Comparison of ENCODE assay signal across 12 cellular contexts in the genomic region with DNA sequence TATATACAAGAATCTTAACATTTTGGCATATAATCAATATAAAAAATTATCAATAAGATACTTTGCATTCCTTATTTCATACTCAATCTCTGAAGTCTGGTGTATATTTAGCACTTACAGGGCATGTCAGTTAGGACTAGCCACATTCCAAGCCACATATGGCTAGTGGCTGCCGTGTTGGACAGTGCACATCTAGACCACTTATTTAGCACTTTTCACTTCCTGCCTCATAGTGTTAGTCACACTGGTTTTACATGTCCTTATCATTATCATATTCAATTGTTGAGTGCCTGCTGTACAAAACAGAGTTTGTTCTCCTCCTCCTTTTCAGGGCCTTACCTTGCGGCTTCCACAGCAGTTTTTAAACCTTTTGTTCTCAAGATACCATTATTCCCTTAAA. TPM values are rescaled to one million over a fixed set of nuclear protein-coding genes. Genes with fewer than 3 reads are reported as not detected.
A peak's percentile ranks its signal among the peaks of the same experiment; 100 is the strongest.
DNase-seq lines count a peak whose midpoint lies in the region; ATAC-seq, FAIRE-seq and TF ChIP-seq lines count a peak whose summit lies in the region.
"Had no signal": no experiment of that assay in that cellular context is flagged by ENCODE, and none has a peak within 500 bp of the region (broad histone marks: within the 10 kb centered on the region; RNA-seq: fewer than 3 reads in every experiment).

No MANE protein-coding gene starts in this region.

- DNase-seq in Daoy (ENCODE audit: low read depth) (peak; percentile 61), keratinocyte (ENCODE audit: low read depth, low spot score) (no peak), DMS153 (lab: John Stamatoyannopoulos, UW) (no peak), aorta (no peak), NCI-H1694 (lab: John Stamatoyannopoulos, UW) (no peak)
- no peak for DNase-seq in activated T-helper 1 cell treated with anti-CD3 and anti-CD28 coated beads, Interleukin-12 subunit alpha, Interleukin-12 subunit beta, Interleukin-2, Interleukin-4 antibody, amounts not matched to agents 30 ng/mL and 10 ng/mL and 1 ng/mL, durations not matched to agents 14 hours and 24 hours and 36 hours (ENCODE audit: low spot score)
- DNase-seq: activated naive CD4-positive, alpha-beta T cell treated with anti-CD3 and anti-CD28 coated beads, Interleukin-2, amount 10 ng/mL, durations not matched to agents 7 days and 5 days; Karpas-422; occipital lobe had no signal

- H3K27ac ChIP-seq in keratinocyte (ENCODE audit: control insufficient read depth, insufficient read depth, low read length), result no peak overlapping the region
- H3K27ac ChIP-seq in aorta (ENCODE audit: low read depth in 1 of 2, low read length in 2 of 2), result no peak overlapping the region
- H3K27ac ChIP-seq: gastroesophageal sphincter had no signal

- no peaks in the 10 kb centered on the region for H3K27me3 ChIP-seq in keratinocyte (ENCODE audit: control insufficient read depth, extremely low read depth, insufficient read depth, low read length)
- no peaks in the 10 kb centered on the region for H3K27me3 ChIP-seq in aorta (ENCODE audit: control insufficient read depth in 1 of 2, insufficient read depth in 2 of 2, low read length in 1 of 2)

- H3K79me2 ChIP-seq in keratinocyte (ENCODE audit: control insufficient read depth, insufficient read depth, low read length), result no peaks in the 10 kb centered on the region

- peak overlapping the region; percentile 74 for H3K27ac Mint-ChIP-seq in activated T-helper 1 cell treated with anti-CD3 and anti-CD28 coated beads, Interleukin-12 subunit alpha, Interleukin-12 subunit beta, Interleukin-2, Interleukin-4 antibody, amounts not matched to agents 30 ng/mL and 10 ng/mL and 1 ng/mL, durations not matched to agents 14 hours and 24 hours and 36 hours
- H3K27ac Mint-ChIP-seq: activated naive CD4-positive, alpha-beta T cell treated with anti-CD3 and anti-CD28 coated beads, Interleukin-2, amount 10 ng/mL, durations not matched to agents 7 days and 5 days had no signal

- H3K36me3 ChIP-seq in keratinocyte (ENCODE audit: control insufficient read depth in 2 of 2, extremely low read depth in 1 of 2, insufficient read depth in 2 of 2, low read length in 2 of 2) (no peaks in the 10 kb centered on the region), aorta (ENCODE audit: control insufficient read depth in 1 of 2, insufficient read depth in 2 of 2, low read length in 1 of 2) (no peaks in the 10 kb centered on the region)
- H3K36me3 ChIP-seq: gastroesophageal sphincter had no signal

- peak; percentile 27 for ATAC-seq in HG03095 (IDR thresholded peaks at IDR 0.05; ENCODE audit: unreplicated experiment)
- ATAC-seq in HG02840 (IDR thresholded peaks at IDR 0.05; ENCODE audit: low FRiP score, unreplicated experiment), result no peak
- no peak for ATAC-seq in aorta (ENCODE audit: low FRiP score)
- ATAC-seq: gastroesophageal sphincter had no signal

- H3K4me1 Mint-ChIP-seq in activated T-helper 1 cell treated with anti-CD3 and anti-CD28 coated beads, Interleukin-12 subunit alpha, Interleukin-12 subunit beta, Interleukin-2, Interleukin-4 antibody, amounts not matched to agents 30 ng/mL and 10 ng/mL and 1 ng/mL, durations not matched to agents 14 hours and 24 hours and 36 hours (ENCODE audit: low read depth), result peaks cover 68% of the 10 kb centered on the region

- H3K36me3 Mint-ChIP-seq in activated T-helper 1 cell treated with anti-CD3 and anti-CD28 coated beads, Interleukin-12 subunit alpha, Interleukin-12 subunit beta, Interleukin-2, Interleukin-4 antibody, amounts not matched to agents 30 ng/mL and 10 ng/mL and 1 ng/mL, durations not matched to agents 14 hours and 24 hours and 36 hours (ENCODE audit: low read depth), result peaks cover 6% of the 10 kb centered on the region

- H2AFZ ChIP-seq in keratinocyte (ENCODE audit: control insufficient read depth, low read length), result no peak overlapping the region

- H3K4me3 ChIP-seq in keratinocyte (ENCODE audit: control insufficient read depth in 2 of 3, extremely low read depth in 1 of 3, insufficient read depth in 2 of 3, low read depth in 1 of 3, low read length in 3 of 3) (no peak overlapping the region), aorta (ENCODE audit: low read length in 2 of 2) (no peak overlapping the region)
- H3K4me3 ChIP-seq: gastroesophageal sphincter had no signal

- FAIRE-seq in keratinocyte (lab: Jason Lieb, UNC), result peak; percentile 36

- H3K4me1 ChIP-seq in keratinocyte (ENCODE audit: control insufficient read depth, extremely low read depth, insufficient read depth, low read length) (peaks cover 6% of the 10 kb centered on the region), aorta (ENCODE audit: control insufficient read depth in 1 of 2, insufficient read depth in 2 of 2, low read length in 2 of 2) (no peaks in the 10 kb centered on the region)

- H4K20me1 ChIP-seq in keratinocyte (ENCODE audit: control insufficient read depth, extremely low read depth, insufficient read depth, low read length), result no peaks in the 10 kb centered on the region

- no peaks in the 10 kb centered on the region for H3K9me3 Mint-ChIP-seq in activated T-helper 1 cell treated with anti-CD3 and anti-CD28 coated beads, Interleukin-12 subunit alpha, Interleukin-12 subunit beta, Interleukin-2, Interleukin-4 antibody, amounts not matched to agents 30 ng/mL and 10 ng/mL and 1 ng/mL, durations not matched to agents 14 hours and 24 hours and 36 hours
- H3K9me3 Mint-ChIP-seq: activated naive CD4-positive, alpha-beta T cell treated with anti-CD3 and anti-CD28 coated beads, Interleukin-2, amount 10 ng/mL, durations not matched to agents 7 days and 5 days had no signal

- intact Hi-C loops in activated T-helper 1 cell treated with anti-CD3 and anti-CD28 coated beads, Interleukin-12 subunit alpha, Interleukin-12 subunit beta, Interleukin-2, Interleukin-4 antibody, amounts not matched to agents 30 ng/mL and 10 ng/mL and 1 ng/mL, durations not matched to agents 14 hours and 24 hours and 36 hours (cut with micrococcal nuclease), result loop anchor here (5.0 kb wide), 1 partner anchor 361 kb away; no protein-coding TSS in a partner anchor
- intact Hi-C loops in aorta (cut with DNase I), result no loop called here

- dilution Hi-C loops in keratinocyte (cut with MboI; ENCODE audit: extremely low pct_ligation_motif_present, low sequenced_read_pairs), result no loop called here

- no peak overlapping the region for H3K4me2 ChIP-seq in keratinocyte (ENCODE audit: control insufficient read depth, extremely low read depth, insufficient read depth, low read depth, low read length)

- H3K9me3 ChIP-seq in keratinocyte (ENCODE audit: control insufficient read depth, low read depth, low read length) (no peaks in the 10 kb centered on the region), aorta (ENCODE audit: control insufficient read depth, low read length) (no peaks in the 10 kb centered on the region)
- H3K9me3 ChIP-seq: gastroesophageal sphincter had no signal

- no peaks in the 10 kb centered on the region for H3K9me1 ChIP-seq in keratinocyte (ENCODE audit: control insufficient read depth, extremely low read depth, insufficient read depth, low read length)

- H3K27me3 Mint-ChIP-seq in activated T-helper 1 cell treated with anti-CD3 and anti-CD28 coated beads, Interleukin-12 subunit alpha, Interleukin-12 subunit beta, Interleukin-2, Interleukin-4 antibody, amounts not matched to agents 30 ng/mL and 10 ng/mL and 1 ng/mL, durations not matched to agents 14 hours and 24 hours and 36 hours (ENCODE audit: insufficient read depth), result no peaks in the 10 kb centered on the region
- H3K27me3 Mint-ChIP-seq: activated naive CD4-positive, alpha-beta T cell treated with anti-CD3 and anti-CD28 coated beads, Interleukin-2, amount 10 ng/mL, durations not matched to agents 7 days and 5 days had no signal

- H3K4me3 Mint-ChIP-seq in activated T-helper 1 cell treated with anti-CD3 and anti-CD28 coated beads, Interleukin-12 subunit alpha, Interleukin-12 subunit beta, Interleukin-2, Interleukin-4 antibody, amounts not matched to agents 30 ng/mL and 10 ng/mL and 1 ng/mL, durations not matched to agents 14 hours and 24 hours and 36 hours, result no peak overlapping the region

- 67 to 68% methylated on average over 2 of the region's 2 CpGs for WGBS in aorta, 2 donors

- H3K9ac ChIP-seq in keratinocyte (ENCODE audit: control insufficient read depth, extremely low read depth, insufficient read depth, low read length), result no peak overlapping the region

- TF ChIP-seq CTCF in keratinocyte (optimal IDR thresholded peaks at IDR 0.05 in 1 of 3, IDR thresholded peaks at IDR 0.05 in 1 of 3, conservative IDR thresholded peaks at IDR 0.05 in 1 of 3; ENCODE audit: extremely low read depth in 1 of 3, insufficient read depth in 2 of 3, low read length in 3 of 3), result no peak

RNA-seq across cellular contexts. Expression of gene STAT4, which starts 2.0 kb away (rescaled TPM):
- 0.06 and 0.48 TPM in 2 replicates for total RNA-seq in Daoy (2014; rRNA removed; shearing (Covaris generic))
- total RNA-seq in activated T-helper 1 cell treated with anti-CD3 and anti-CD28 coated beads, Interleukin-12 subunit alpha, Interleukin-12 subunit beta, Interleukin-2, Interleukin-4 antibody, amounts not matched to agents 30 ng/mL and 10 ng/mL and 1 ng/mL, durations not matched to agents 14 hours and 24 hours and 36 hours, result 57.4 and 62.1 TPM in 2 replicates
- polyA plus RNA-seq in keratinocyte (1.6 to 3.3 TPM (median 2.0 TPM) in 3 replicates), aorta (1 to 10 TPM; 1.1 to 2.2 TPM)
- polyA plus RNA-seq in keratinocyte (2011; ENCODE audit: low read depth), result 0.40 TPM
- polyA plus RNA-seq in keratinocyte (2011; cell fraction: cytosol; rRNA removed), result 1.8 and 3.0 TPM in 2 replicates
- 3.0 and 3.1 TPM in 2 replicates for polyA plus RNA-seq in keratinocyte (2011; cell fraction: nucleus; rRNA removed)
- polyA plus RNA-seq in keratinocyte (2012; ENCODE audit: low replicate concordance), result 0.80 and 0.92 TPM in 2 replicates
- 0.16 to 2.2 TPM (median 1.7 TPM) in 3 replicates for polyA minus RNA-seq in keratinocyte
- polyA minus RNA-seq in keratinocyte (2011; cell fraction: cytosol; rRNA and poly(A)+ RNA removed), result not detected
- 1.3 and 2.7 TPM in 2 replicates for polyA minus RNA-seq in keratinocyte (2011; cell fraction: nucleus; rRNA and poly(A)+ RNA removed)
- total RNA-seq in aorta, result 1 to 10 TPM; 3.8 to 7.7 TPM
